9 cellular contexts compared by ENCODE assay signal in genomic region chr5:178625679-178626483, GRCh38. TPM values are rescaled to one million over a fixed set of nuclear protein-coding genes. Genes with fewer than 3 reads are reported as not detected.
A peak's percentile ranks its signal among the peaks of the same experiment; 100 is the strongest.
DNase-seq lines count a peak whose midpoint lies in the region; ATAC-seq and TF ChIP-seq lines count a peak whose summit lies in the region.
"Had no signal": no experiment of that assay in that cellular context is flagged by ENCODE, and none has a peak within 500 bp of the region (broad histone marks: within the 10 kb centered on the region; RNA-seq: fewer than 3 reads in every experiment).

No MANE protein-coding gene starts in this region.

- peaks cover 13% of the 10 kb centered on the region for H3K4me1 Mint-ChIP-seq in endothelial cell (ENCODE audit: unreplicated experiment)
- H3K4me1 Mint-ChIP-seq in naive thymus-derived CD4-positive, alpha-beta T cell, result peaks cover 24 to 50% (median 43%) of the 10 kb centered on the region in 7 donors

- H3K9me3 ChIP-seq in naive thymus-derived CD4-positive, alpha-beta T cell (ENCODE audit: control insufficient read depth in 2 of 3, low read length in 3 of 3), result no peaks in the 10 kb centered on the region

- H3K4me3 Mint-ChIP-seq in endothelial cell (ENCODE audit: unreplicated experiment), result peak overlapping the region; percentile 99
- peak overlapping the region; percentile 95 to 100 (median 98) for H3K4me3 Mint-ChIP-seq in naive thymus-derived CD4-positive, alpha-beta T cell

- peak overlapping the region; percentile 17 for H3K27ac Mint-ChIP-seq in endothelial cell (ENCODE audit: unreplicated experiment)
- peak overlapping the region; percentile 99 to 100 (median 99) for H3K27ac Mint-ChIP-seq in naive thymus-derived CD4-positive, alpha-beta T cell

- no peaks in the 10 kb centered on the region for H3K27me3 ChIP-seq in naive thymus-derived CD4-positive, alpha-beta T cell (ENCODE audit: control insufficient read depth in 2 of 2, insufficient read depth in 2 of 2, low read length in 2 of 2)

- TF ChIP-seq POLR2A in GM18505 (IDR thresholded peaks at IDR 0.05; ENCODE audit: borderline replicate concordance, extremely low read depth, insufficient read depth, insufficient read length), result no peak

- H3K4me1 ChIP-seq in naive thymus-derived CD4-positive, alpha-beta T cell (ENCODE audit: control insufficient read depth in 2 of 2, insufficient read depth in 2 of 2, low read length in 2 of 2), result peaks cover 21 to 37% of the 10 kb centered on the region in 2 donors

- peaks cover 4% of the 10 kb centered on the region for H3K27me3 Mint-ChIP-seq in endothelial cell (ENCODE audit: unreplicated experiment)
- peaks cover 0 to 10% (median 0%) of the 10 kb centered on the region in 5 donors for H3K27me3 Mint-ChIP-seq in naive thymus-derived CD4-positive, alpha-beta T cell

- DNase-seq in RKO (ENCODE audit: low spot score) (peak; percentile 61), endothelial cell (ENCODE audit: low spot score) (no peak), ecto neural progenitor cell (ENCODE audit: low spot score) (no peak)
- DNase-seq in naive thymus-derived CD4-positive, alpha-beta T cell, result peak in 2 of 9 donors; percentile 3 to 10

- H3K36me3 ChIP-seq in naive thymus-derived CD4-positive, alpha-beta T cell (ENCODE audit: control insufficient read depth in 2 of 3, insufficient read depth in 3 of 3, low read length in 3 of 3), result peaks cover 2 to 26% (median 12%) of the 10 kb centered on the region in 3 experiments

- peak overlapping the region; percentile 64 for H3K27ac ChIP-seq in 22Rv1
- peak overlapping the region; percentile 98 for H3K27ac ChIP-seq in naive thymus-derived CD4-positive, alpha-beta T cell (ENCODE audit: low read depth, low read length)

- POLR2A ChIA-PET in naive thymus-derived CD4-positive, alpha-beta T cell (lab: Charles Lee), result interaction anchor here (0.5 to 1.3 kb wide), 6 partner anchors 14 to 997 kb away, joined by 3 to 9 read pairs (median 3); partner anchors contain the start of genes HNRNPH1, PHYKPL and ZNF354A

- peak; percentile 8 for ATAC-seq in GM18505 (IDR thresholded peaks at IDR 0.05; ENCODE audit: unreplicated experiment)
- peak; percentile 6 for ATAC-seq in HG03025 (IDR thresholded peaks at IDR 0.05; ENCODE audit: low FRiP score, unreplicated experiment)
- ATAC-seq in naive thymus-derived CD4-positive, alpha-beta T cell, result peak; percentile 2
- no peak for ATAC-seq in HG03521 (IDR thresholded peaks at IDR 0.05; ENCODE audit: unreplicated experiment)

- H3K4me3 ChIP-seq in naive thymus-derived CD4-positive, alpha-beta T cell (ENCODE audit: low read length), result peak overlapping the region; percentile 81

- intact Hi-C loops in naive thymus-derived CD4-positive, alpha-beta T cell (cut with micrococcal nuclease), result loop anchor here (1.0 to 10.0 kb wide), 15 partner anchors 13 to 1866 kb away; partner anchors contain the start of genes RUFY1 (in 2 of the 2), ZNF354C (in 2 of the 2), CANX (in 1 of the 2) and CNOT6 (in 1 of the 2)

- H3K9me3 Mint-ChIP-seq in endothelial cell (ENCODE audit: unreplicated experiment), result no peaks in the 10 kb centered on the region
- H3K9me3 Mint-ChIP-seq in naive thymus-derived CD4-positive, alpha-beta T cell, result peaks cover 0 to 2% (median 0%) of the 10 kb centered on the region in 11 donors

- CTCF ChIA-PET in naive thymus-derived CD4-positive, alpha-beta T cell (lab: Charles Lee), result interaction anchor here (0.6 kb wide), 1 partner anchor 41 kb away, joined by 5 read pairs; no protein-coding TSS in a partner anchor

- peaks cover 8% of the 10 kb centered on the region for H3K36me3 Mint-ChIP-seq in endothelial cell (ENCODE audit: low read depth, unreplicated experiment)
- peaks cover 5 to 16% (median 12%) of the 10 kb centered on the region in 5 donors for H3K36me3 Mint-ChIP-seq in naive thymus-derived CD4-positive, alpha-beta T cell

- no peak for TF ChIP-seq CTCF in 22Rv1 (IDR thresholded peaks at IDR 0.05)
- TF ChIP-seq CTCF in endothelial cell (IDR thresholded peaks at IDR 0.05; ENCODE audit: unreplicated experiment), result no peak

RNA-seq across cellular contexts. Expression of gene CLK4, which starts 1.0 kb away (rescaled TPM):
- total RNA-seq in endothelial cell (ENCODE audit: unreplicated experiment), result 19.9 TPM
- 100 to 1,000 TPM in 3 of 5 experiments, 10 to 100 TPM in 2; 38.0 to 154 (median 106) TPM for total RNA-seq in naive thymus-derived CD4-positive, alpha-beta T cell
- polyA plus RNA-seq in naive thymus-derived CD4-positive, alpha-beta T cell, result 10 to 100 TPM; 17.8 to 26.9 TPM

RNA-seq across cellular contexts. Expression of gene COL23A1, which starts 35.7 kb away (rescaled TPM):
- total RNA-seq in endothelial cell (ENCODE audit: unreplicated experiment), result 75.2 TPM
- total RNA-seq in naive thymus-derived CD4-positive, alpha-beta T cell, result under 1 TPM in 3 of 5 experiments, not detected in 2; 0.13 to 0.32 (median 0.22) TPM
- not detected for polyA plus RNA-seq in naive thymus-derived CD4-positive, alpha-beta T cell
- total RNA-seq: pulmonary artery endothelial cell had no signal

Comparison
In these comparisons a context has a peak if more than half of its experiments do, and no peak if none do; other contexts are left out.
1. RNA of gene COL23A1, which starts 35.7 kb away (total RNA-seq): 75.2 TPM in endothelial cell (single experiment); 0.13 to 0.32 TPM in naive thymus-derived CD4-positive, alpha-beta T cell; every median in the first group is over 10 times any median in the second.